8 cellular contexts compared by ENCODE assay signal in the genomic region with DNA sequence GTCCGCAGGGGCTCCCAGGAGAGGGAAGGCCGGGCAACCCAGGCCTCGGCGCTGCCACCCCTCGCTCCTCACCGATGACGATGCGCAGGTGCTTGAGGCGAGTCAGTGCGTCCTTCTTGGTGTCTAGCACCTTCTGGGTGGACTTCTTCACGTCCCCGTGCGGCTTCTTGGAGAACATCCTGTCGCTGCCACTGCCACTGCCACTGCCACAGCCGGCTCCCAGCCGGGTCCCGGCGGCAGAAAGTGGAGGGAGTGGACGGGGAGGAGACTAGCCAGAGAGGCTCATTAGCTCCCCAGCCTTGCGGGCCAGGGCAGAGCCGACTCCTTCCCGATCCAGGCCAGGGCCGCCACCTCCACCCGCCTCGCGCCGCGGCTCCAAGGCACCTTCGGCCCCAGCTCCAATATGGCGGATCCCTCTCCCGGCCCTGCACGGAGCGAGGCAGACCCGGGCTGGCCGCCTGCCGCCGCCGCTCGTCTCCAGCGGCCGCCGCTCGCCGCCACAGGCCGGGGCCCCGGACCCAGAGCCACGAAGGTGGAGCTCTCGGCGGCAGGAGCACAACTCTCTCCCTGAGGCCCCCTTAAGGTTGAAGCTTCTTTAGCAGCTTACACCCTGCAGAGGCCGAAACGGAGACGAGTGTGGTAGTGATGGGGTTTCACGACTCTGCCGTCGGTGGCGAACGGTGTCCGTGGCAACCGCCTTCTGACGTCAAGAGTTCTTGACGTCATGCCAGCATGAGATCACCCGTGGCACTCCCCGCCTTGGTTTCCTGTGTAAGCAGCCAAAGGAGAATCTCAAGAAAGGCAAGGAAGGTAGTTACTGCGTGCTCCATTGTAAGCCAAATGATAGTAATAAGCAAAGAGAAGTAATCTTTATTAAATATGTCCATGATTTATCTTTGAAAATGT. TPM values are rescaled to one million over a fixed set of nuclear protein-coding genes. Genes with fewer than 3 reads are reported as not detected.
DNase-seq lines count a peak whose midpoint lies in the region; ATAC-seq and TF ChIP-seq lines count a peak whose summit lies in the region.
"Not testable (repeated sequence)": the region's sequence is repeated elsewhere in the genome, so short reads cannot be mapped to it uniquely, and the experiment has no call there.

A gene (minus strand): TSS at position 638 of the 906 bp plus-strand sequence. CDS start 460 bp downstream, at position 178.

- H3K27ac Mint-ChIP-seq in CD4-positive, alpha-beta memory T cell, result peak within 1 kb of the TSS; percentile 89 to 99 (median 98)
- H3K27ac Mint-ChIP-seq in activated CD4-positive, alpha-beta memory T cell treated with anti-CD3 and anti-CD28 coated beads for 36 hours, result peak within 1 kb of the TSS; percentile 91

- peak; percentile 95 to 98 (median 96) for DNase-seq in CD4-positive, alpha-beta memory T cell
- DNase-seq in NCI-H82 (lab: John Stamatoyannopoulos, UW) (peak; percentile 96), dorsolateral prefrontal cortex (peak; percentile 72 to 96 (median 90))
- peak; percentile 95 for DNase-seq in activated CD4-positive, alpha-beta memory T cell treated with anti-CD3 and anti-CD28 coated beads for 36 hours
- DNase-seq in stimulated activated CD4-positive, alpha-beta T cell treated with anti-CD3 and anti-CD28 coated beads, Interleukin-4, amount 100 ng/mL, for 24 hours, result peak; percentile 93

- TF ChIP-seq CTCF in dorsolateral prefrontal cortex (IDR thresholded peaks at IDR 0.05 in 54 of 56, conservative IDR thresholded peaks at IDR 0.05 in 2 of 56; ENCODE audit: low read depth in 1 of 56, partially characterized antibody in 56 of 56) (peak in 38 of 56 donors; percentile 8 to 53 (median 26)), liver (IDR thresholded peaks at IDR 0.05; ENCODE audit: low read depth, low read length, missing input control) (peak; percentile 30)

- H3K9me3 ChIP-seq in CD4-positive, alpha-beta memory T cell (ENCODE audit: control insufficient read depth in 1 of 2, low read length in 2 of 2); liver (ENCODE audit: control insufficient read depth in 4 of 4, low read length in 3 of 4): not testable (repeated sequence)

- H3K4me1 ChIP-seq in CD4-positive, alpha-beta memory T cell (ENCODE audit: insufficient read depth, low read length), result peaks cover 23% of the 10 kb centered on the region
- H3K4me1 ChIP-seq in liver (ENCODE audit: control insufficient read depth in 4 of 4, insufficient read depth in 4 of 4, low read length in 3 of 4), result peaks cover 3 to 21% (median 16%) of the 10 kb centered on the region in 4 donors

- peak within 1 kb of the TSS; percentile 84 for H3K27ac ChIP-seq in CD4-positive, alpha-beta memory T cell (ENCODE audit: low read depth, low read length)
- peak within 1 kb of the TSS; percentile 32 to 95 (median 88) for H3K27ac ChIP-seq in dorsolateral prefrontal cortex
- peak within 1 kb of the TSS; percentile 83 to 85 for H3K27ac ChIP-seq in liver (ENCODE audit: low read depth in 1 of 2, low read length in 2 of 2)

- TF ChIP-seq RAD21 in liver (IDR thresholded peaks at IDR 0.05), result peak in 1 of 2 donors; percentile 36

- H3K4me1 Mint-ChIP-seq in CD4-positive, alpha-beta memory T cell, result peaks cover 19 to 44% (median 32%) of the 10 kb centered on the region in 4 donors
- peaks cover 20% of the 10 kb centered on the region for H3K4me1 Mint-ChIP-seq in activated CD4-positive, alpha-beta memory T cell treated with anti-CD3 and anti-CD28 coated beads for 36 hours (ENCODE audit: low read depth)

- not testable (repeated sequence) for H3K36me3 ChIP-seq in CD4-positive, alpha-beta memory T cell (ENCODE audit: insufficient read depth, low read length); liver (ENCODE audit: control insufficient read depth in 4 of 4, insufficient read depth in 3 of 4, low read depth in 1 of 4, low read length in 3 of 4)

- ATAC-seq in GM19438 (IDR thresholded peaks at IDR 0.05; ENCODE audit: low read depth, unreplicated experiment) (peak; percentile 97), HG03575 (IDR thresholded peaks at IDR 0.05; ENCODE audit: extremely low read depth, insufficient number of reproducible peaks, low FRiP score, unreplicated experiment) (peak; percentile 80)

- POLR2A ChIA-PET in CD4-positive, alpha-beta memory T cell (lab: Charles Lee; ENCODE audit: partially characterized antibody), result interaction anchor here (0.7 to 1.9 kb wide), 5 partner anchors 9 to 405 kb away, joined by 4 to 10 read pairs (median 6); a partner anchor contains a TSS
- POLR2A ChIA-PET in activated CD4-positive, alpha-beta memory T cell treated with anti-CD3 and anti-CD28 coated beads for 36 hours (lab: Charles Lee), result interaction anchor here (1.5 kb wide), 1 partner anchor 18 kb away, joined by 5 read pairs; a partner anchor contains a TSS

- peak within 1 kb of the TSS; percentile 74 to 76 for H3K9ac ChIP-seq in liver (ENCODE audit: low read depth in 1 of 2, low read length in 2 of 2)

- H3K27me3 ChIP-seq in CD4-positive, alpha-beta memory T cell (ENCODE audit: insufficient read depth, low read length); dorsolateral prefrontal cortex; liver (ENCODE audit: control insufficient read depth in 4 of 4, insufficient read depth in 4 of 4, low read length in 3 of 4): not testable (repeated sequence)

- under 1% methylated on average over 57 of the region's 64 CpGs for WGBS in liver

- intact Hi-C loops in CD4-positive, alpha-beta memory T cell (cut with micrococcal nuclease), result loop anchor here (1.0 to 5.0 kb wide), 7 partner anchors 13 to 826 kb away; a partner anchor contains a TSS
- intact Hi-C loops in activated CD4-positive, alpha-beta memory T cell treated with anti-CD3 and anti-CD28 coated beads for 36 hours (cut with micrococcal nuclease), result loop anchor here (1.0 to 5.0 kb wide), 9 partner anchors 17 to 513 kb away; a partner anchor contains a TSS
- intact Hi-C loops in dorsolateral prefrontal cortex (cut with DNase I), result loop anchor here in 1 of 2 donors (10.0 kb wide), 1 partner anchor 54 kb away; no protein-coding TSS in a partner anchor

- peak within 1 kb of the TSS; percentile 94 to 99 (median 98) for H3K4me3 Mint-ChIP-seq in CD4-positive, alpha-beta memory T cell
- H3K4me3 Mint-ChIP-seq in activated CD4-positive, alpha-beta memory T cell treated with anti-CD3 and anti-CD28 coated beads for 36 hours, result peak within 1 kb of the TSS; percentile 99

- H3K4me3 ChIP-seq in CD4-positive, alpha-beta memory T cell (ENCODE audit: low read length in 2 of 2), result peak within 1 kb of the TSS; percentile 45 to 81
- peak within 1 kb of the TSS; percentile 60 to 93 (median 83) for H3K4me3 ChIP-seq in dorsolateral prefrontal cortex
- peak within 1 kb of the TSS; percentile 58 to 89 (median 81) for H3K4me3 ChIP-seq in liver (ENCODE audit: low read depth in 1 of 3, low read length in 3 of 3)

- CTCF ChIA-PET in CD4-positive, alpha-beta memory T cell (lab: Charles Lee; ENCODE audit: partially characterized antibody), result interaction anchor here (0.5 to 2.4 kb wide), 5 partner anchors 13 to 182 kb away, joined by 3 to 10 read pairs (median 5); a partner anchor contains a TSS
- CTCF ChIA-PET in activated CD4-positive, alpha-beta memory T cell treated with anti-CD3 and anti-CD28 coated beads for 36 hours (lab: Charles Lee), result interaction anchor here (0.7 to 2.1 kb wide), 7 partner anchors 9 to 370 kb away, joined by 3 to 15 read pairs (median 4); a partner anchor contains a TSS

- not testable (repeated sequence) for H3K9me3 Mint-ChIP-seq in CD4-positive, alpha-beta memory T cell; activated CD4-positive, alpha-beta memory T cell treated with anti-CD3 and anti-CD28 coated beads for 36 hours

- not testable (repeated sequence) for H3K27me3 Mint-ChIP-seq in CD4-positive, alpha-beta memory T cell; activated CD4-positive, alpha-beta memory T cell treated with anti-CD3 and anti-CD28 coated beads for 36 hours

- peaks cover 0 to 12% of the 10 kb centered on the region in 2 donors for H3K36me3 Mint-ChIP-seq in CD4-positive, alpha-beta memory T cell
- not testable (repeated sequence) for H3K36me3 Mint-ChIP-seq in activated CD4-positive, alpha-beta memory T cell treated with anti-CD3 and anti-CD28 coated beads for 36 hours

TF ChIP-seq in liver, 16 proteins besides CTCF, POLR2A, EP300 and RAD21 (continues in another document):
- peak; percentile 80 for TF ChIP-seq TAF1 (conservative IDR thresholded peaks at IDR 0.05)
- TF ChIP-seq, protein P1, sequence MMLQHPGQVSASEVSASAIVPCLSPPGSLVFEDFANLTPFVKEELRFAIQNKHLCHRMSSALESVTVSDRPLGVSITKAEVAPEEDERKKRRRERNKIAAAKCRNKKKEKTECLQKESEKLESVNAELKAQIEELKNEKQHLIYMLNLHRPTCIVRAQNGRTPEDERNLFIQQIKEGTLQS (IDR thresholded peaks at IDR 0.05), result peak; percentile 47
- TF ChIP-seq JUND (IDR thresholded peaks at IDR 0.05), result peak; percentile 57 to 85
- peak; percentile 84 for TF ChIP-seq YY1 (IDR thresholded peaks at IDR 0.05)
- TF ChIP-seq GABPA (IDR thresholded peaks at IDR 0.05 in 1 of 2, conservative IDR thresholded peaks at IDR 0.05 in 1 of 2), result peak; percentile 55 to 63
- TF ChIP-seq SP1 (IDR thresholded peaks at IDR 0.05), result peak; percentile 26

RNA-seq across cellular contexts. Expression of the gene that starts here (rescaled TPM):
- total RNA-seq in CD4-positive, alpha-beta memory T cell, result 10 to 100 TPM; 64.7 to 66.0 TPM
- polyA plus RNA-seq in CD4-positive, alpha-beta memory T cell, result 10 to 100 TPM; 15.1 to 21.1 TPM
- total RNA-seq in activated CD4-positive, alpha-beta memory T cell treated with anti-CD3 and anti-CD28 coated beads for 36 hours, result 10 to 100 TPM; 23.0 to 26.7 TPM
- total RNA-seq in dorsolateral prefrontal cortex (100 to 1,000 TPM; 121 to 188 (median 151) TPM), liver (10 to 100 TPM; 13.7 to 38.7 TPM)
- polyA plus RNA-seq in liver, result 10 to 100 TPM in 1 of 2 donors, 1 to 10 TPM in 1; 4.6 to 13.0 TPM

Comparison
In these comparisons a context has a peak if more than half of its experiments do, and no peak if none do; other contexts are left out.
1. Peak in every context shown above with its lines: DNase-seq, ATAC-seq, H3K4me3 ChIP-seq and H3K27ac ChIP-seq.